ENCODE assay signal across 35 cellular contexts in genomic region chr6:63174173-63174572, GRCh38.
"Had no signal": no experiment of that assay in that cellular context is flagged by ENCODE, and none has a peak within 500 bp of the region (broad histone marks: within the 10 kb centered on the region; RNA-seq: fewer than 3 reads in every experiment).

No MANE protein-coding gene starts in this region.

- H3K36me3 ChIP-seq: MG63 had no signal

- H3K27me3 ChIP-seq: MG63 had no signal

- H3K4me3 ChIP-seq: MG63 had no signal

- H3K9me3 ChIP-seq: MG63 had no signal

- DNase-seq: Karpas-422, Kasumi-1, MG63, MM.1S, MV-4-11, NCI-H1048, NCI-H1092, NCI-H1092 treated with DMSO at 0.1 percent for 48 hours, NCI-H1105, NCI-H1105 treated with DMSO at 0.1 percent for 48 hours, NCI-H1417, NCI-H1417 treated with DMSO at 0.1 percent for 48 hours, NCI-H1436, NCI-H1436 treated with DMSO at 0.1 percent for 48 hours, NCI-H146, NCI-H1694, NCI-H1694 treated with DMSO at 0.1 percent for 48 hours, NCI-H187, NCI-H187 treated with DMSO at 0.1 percent for 48 hours, NCI-H1930, NCI-H2029, NCI-H2029 treated with DMSO at 0.1 percent for 48 hours, NCI-H2081, NCI-H2081 treated with DMSO at 0.1 percent for 48 hours, NCI-H2107, NCI-H2171, NCI-H2171 treated with DMSO at 0.1 percent for 48 hours, NCI-H2227 treated with DMSO at 0.1 percent for 48 hours, NCI-H226, NCI-H345, NCI-H446, NCI-H446 treated with DMSO at 0.1 percent for 48 hours, NCI-H510A, NCI-H510A treated with DMSO at 0.1 percent for 48 hours, NCI-H524 had no signal
